Comparison of ENCODE assay signal across 1 cellular context in the genomic region with DNA sequence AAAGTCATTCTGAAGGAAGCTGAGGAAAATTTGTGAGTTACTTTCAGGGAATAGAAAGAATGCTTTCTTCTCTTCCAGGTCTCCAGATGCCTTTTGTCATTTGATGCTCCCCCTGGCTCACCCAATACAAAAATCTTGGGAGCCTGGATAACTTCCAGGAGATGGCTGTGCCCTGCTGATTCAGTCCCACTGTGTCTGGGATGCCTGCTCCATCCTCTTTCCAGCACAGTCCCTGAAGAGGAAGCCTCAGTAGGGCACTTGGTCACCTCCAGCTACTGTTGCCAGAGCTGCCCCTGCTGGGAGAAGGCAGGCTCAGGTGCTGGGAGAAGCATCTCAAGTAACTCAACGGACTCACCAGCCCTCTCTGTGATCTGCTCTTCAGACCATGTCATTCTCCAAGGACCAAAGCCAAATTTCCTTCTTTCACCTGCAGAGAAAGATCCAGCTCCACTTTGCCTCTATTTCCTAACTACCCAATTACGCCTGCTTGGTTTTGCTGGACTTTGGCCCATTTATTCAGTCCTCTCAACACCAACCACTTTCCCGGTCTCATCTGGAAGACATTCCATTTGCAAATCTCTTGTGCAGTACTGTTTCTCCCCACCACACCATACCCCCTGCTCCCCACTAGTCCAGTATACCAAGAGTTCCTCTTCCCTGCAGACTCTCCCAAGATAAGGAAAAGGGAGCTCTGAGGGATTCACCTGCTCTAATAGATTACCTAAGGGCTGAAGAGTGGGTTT.
TF ChIP-seq lines count a peak whose summit lies in the region.

No MANE protein-coding gene starts in this region.

TF ChIP-seq in GM12878, 131 proteins besides CTCF, POLR2A, EP300 and RAD21:
- TF ChIP-seq, protein P1, sequence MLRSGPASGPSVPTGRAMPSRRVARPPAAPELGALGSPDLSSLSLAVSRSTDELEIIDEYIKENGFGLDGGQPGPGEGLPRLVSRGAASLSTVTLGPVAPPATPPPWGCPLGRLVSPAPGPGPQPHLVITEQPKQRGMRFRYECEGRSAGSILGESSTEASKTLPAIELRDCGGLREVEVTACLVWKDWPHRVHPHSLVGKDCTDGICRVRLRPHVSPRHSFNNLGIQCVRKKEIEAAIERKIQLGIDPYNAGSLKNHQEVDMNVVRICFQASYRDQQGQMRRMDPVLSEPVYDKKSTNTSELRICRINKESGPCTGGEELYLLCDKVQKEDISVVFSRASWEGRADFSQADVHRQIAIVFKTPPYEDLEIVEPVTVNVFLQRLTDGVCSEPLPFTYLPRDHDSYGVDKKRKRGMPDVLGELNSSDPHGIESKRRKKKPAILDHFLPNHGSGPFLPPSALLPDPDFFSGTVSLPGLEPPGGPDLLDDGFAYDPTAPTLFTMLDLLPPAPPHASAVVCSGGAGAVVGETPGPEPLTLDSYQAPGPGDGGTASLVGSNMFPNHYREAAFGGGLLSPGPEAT (IDR thresholded peaks at IDR 0.05; ENCODE audit: low read depth), result no peak
- TF ChIP-seq SP1 (IDR thresholded peaks at IDR 0.05; ENCODE audit: low read depth, low read length) (no peak), ZNF207 (IDR thresholded peaks at IDR 0.05; ENCODE audit: borderline replicate concordance) (no peak), SMAD1 (IDR thresholded peaks at IDR 0.05; ENCODE audit: low read depth, partially characterized antibody) (no peak), ZNF274 (IDR thresholded peaks at IDR 0.05; ENCODE audit: insufficient read depth, insufficient read length) (no peak), ZSCAN29 (IDR thresholded peaks at IDR 0.05) (no peak), RAD51 (IDR thresholded peaks at IDR 0.05) (no peak), FOXM1 (IDR thresholded peaks at IDR 0.05; ENCODE audit: low read depth, low read length) (no peak), EZH2 (IDR thresholded peaks at IDR 0.05; ENCODE audit: borderline replicate concordance, control insufficient read depth, low read depth, low read length) (no peak), BCL11A (IDR thresholded peaks at IDR 0.05; ENCODE audit: low read depth, low read length) (no peak), POU2F2 (IDR thresholded peaks at IDR 0.05; ENCODE audit: borderline replicate concordance, low read depth, low read length) (no peak), MEF2B (IDR thresholded peaks at IDR 0.05; ENCODE audit: partially characterized antibody, poor library complexity, severe bottlenecking) (no peak)
- TF ChIP-seq, protein P2, sequence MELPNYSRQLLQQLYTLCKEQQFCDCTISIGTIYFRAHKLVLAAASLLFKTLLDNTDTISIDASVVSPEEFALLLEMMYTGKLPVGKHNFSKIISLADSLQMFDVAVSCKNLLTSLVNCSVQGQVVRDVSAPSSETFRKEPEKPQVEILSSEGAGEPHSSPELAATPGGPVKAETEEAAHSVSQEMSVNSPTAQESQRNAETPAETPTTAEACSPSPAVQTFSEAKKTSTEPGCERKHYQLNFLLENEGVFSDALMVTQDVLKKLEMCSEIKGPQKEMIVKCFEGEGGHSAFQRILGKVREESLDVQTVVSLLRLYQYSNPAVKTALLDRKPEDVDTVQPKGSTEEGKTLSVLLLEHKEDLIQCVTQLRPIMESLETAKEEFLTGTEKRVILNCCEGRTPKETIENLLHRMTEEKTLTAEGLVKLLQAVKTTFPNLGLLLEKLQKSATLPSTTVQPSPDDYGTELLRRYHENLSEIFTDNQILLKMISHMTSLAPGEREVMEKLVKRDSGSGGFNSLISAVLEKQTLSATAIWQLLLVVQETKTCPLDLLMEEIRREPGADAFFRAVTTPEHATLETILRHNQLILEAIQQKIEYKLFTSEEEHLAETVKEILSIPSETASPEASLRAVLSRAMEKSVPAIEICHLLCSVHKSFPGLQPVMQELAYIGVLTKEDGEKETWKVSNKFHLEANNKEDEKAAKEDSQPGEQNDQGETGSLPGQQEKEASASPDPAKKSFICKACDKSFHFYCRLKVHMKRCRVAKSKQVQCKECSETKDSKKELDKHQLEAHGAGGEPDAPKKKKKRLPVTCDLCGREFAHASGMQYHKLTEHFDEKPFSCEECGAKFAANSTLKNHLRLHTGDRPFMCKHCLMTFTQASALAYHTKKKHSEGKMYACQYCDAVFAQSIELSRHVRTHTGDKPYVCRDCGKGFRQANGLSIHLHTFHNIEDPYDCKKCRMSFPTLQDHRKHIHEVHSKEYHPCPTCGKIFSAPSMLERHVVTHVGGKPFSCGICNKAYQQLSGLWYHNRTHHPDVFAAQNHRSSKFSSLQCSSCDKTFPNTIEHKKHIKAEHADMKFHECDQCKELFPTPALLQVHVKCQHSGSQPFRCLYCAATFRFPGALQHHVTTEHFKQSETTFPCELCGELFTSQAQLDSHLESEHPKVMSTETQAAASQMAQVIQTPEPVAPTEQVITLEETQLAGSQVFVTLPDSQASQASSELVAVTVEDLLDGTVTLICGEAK (IDR thresholded peaks at IDR 0.05; ENCODE audit: borderline replicate concordance), result no peak
- TF ChIP-seq, protein P3, sequence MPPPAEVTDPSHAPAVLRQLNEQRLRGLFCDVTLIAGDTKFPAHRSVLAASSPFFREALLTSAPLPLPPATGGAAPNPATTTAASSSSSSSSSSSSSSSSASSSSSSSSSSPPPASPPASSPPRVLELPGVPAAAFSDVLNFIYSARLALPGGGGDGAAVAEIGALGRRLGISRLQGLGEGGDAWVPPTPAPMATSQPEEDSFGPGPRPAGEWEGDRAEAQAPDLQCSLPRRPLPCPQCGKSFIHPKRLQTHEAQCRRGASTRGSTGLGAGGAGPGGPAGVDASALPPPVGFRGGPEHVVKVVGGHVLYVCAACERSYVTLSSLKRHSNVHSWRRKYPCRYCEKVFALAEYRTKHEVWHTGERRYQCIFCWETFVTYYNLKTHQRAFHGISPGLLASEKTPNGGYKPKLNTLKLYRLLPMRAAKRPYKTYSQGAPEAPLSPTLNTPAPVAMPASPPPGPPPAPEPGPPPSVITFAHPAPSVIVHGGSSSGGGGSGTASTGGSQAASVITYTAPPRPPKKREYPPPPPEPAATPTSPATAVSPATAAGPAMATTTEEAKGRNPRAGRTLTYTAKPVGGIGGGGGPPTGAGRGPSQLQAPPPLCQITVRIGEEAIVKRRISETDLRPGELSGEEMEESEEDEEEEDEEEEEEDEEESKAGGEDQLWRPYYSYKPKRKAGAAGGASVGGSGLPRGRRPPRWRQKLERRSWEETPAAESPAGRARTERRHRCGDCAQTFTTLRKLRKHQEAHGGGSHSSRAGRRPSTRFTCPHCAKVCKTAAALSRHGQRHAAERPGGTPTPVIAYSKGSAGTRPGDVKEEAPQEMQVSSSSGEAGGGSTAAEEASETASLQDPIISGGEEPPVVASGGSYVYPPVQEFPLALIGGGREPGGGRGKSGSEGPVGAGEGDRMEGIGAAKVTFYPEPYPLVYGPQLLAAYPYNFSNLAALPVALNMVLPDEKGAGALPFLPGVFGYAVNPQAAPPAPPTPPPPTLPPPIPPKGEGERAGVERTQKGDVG (CRISPR knock-in tag; IDR thresholded peaks at IDR 0.05), result no peak
- TF ChIP-seq, protein P4, sequence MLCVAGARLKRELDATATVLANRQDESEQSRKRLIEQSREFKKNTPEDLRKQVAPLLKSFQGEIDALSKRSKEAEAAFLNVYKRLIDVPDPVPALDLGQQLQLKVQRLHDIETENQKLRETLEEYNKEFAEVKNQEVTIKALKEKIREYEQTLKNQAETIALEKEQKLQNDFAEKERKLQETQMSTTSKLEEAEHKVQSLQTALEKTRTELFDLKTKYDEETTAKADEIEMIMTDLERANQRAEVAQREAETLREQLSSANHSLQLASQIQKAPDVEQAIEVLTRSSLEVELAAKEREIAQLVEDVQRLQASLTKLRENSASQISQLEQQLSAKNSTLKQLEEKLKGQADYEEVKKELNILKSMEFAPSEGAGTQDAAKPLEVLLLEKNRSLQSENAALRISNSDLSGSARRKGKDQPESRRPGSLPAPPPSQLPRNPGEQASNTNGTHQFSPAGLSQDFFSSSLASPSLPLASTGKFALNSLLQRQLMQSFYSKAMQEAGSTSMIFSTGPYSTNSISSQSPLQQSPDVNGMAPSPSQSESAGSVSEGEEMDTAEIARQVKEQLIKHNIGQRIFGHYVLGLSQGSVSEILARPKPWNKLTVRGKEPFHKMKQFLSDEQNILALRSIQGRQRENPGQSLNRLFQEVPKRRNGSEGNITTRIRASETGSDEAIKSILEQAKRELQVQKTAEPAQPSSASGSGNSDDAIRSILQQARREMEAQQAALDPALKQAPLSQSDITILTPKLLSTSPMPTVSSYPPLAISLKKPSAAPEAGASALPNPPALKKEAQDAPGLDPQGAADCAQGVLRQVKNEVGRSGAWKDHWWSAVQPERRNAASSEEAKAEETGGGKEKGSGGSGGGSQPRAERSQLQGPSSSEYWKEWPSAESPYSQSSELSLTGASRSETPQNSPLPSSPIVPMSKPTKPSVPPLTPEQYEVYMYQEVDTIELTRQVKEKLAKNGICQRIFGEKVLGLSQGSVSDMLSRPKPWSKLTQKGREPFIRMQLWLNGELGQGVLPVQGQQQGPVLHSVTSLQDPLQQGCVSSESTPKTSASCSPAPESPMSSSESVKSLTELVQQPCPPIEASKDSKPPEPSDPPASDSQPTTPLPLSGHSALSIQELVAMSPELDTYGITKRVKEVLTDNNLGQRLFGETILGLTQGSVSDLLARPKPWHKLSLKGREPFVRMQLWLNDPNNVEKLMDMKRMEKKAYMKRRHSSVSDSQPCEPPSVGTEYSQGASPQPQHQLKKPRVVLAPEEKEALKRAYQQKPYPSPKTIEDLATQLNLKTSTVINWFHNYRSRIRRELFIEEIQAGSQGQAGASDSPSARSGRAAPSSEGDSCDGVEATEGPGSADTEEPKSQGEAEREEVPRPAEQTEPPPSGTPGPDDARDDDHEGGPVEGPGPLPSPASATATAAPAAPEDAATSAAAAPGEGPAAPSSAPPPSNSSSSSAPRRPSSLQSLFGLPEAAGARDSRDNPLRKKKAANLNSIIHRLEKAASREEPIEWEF (IDR thresholded peaks at IDR 0.05; ENCODE audit: insufficient replicate concordance, low read depth, low read length), result no peak
